16 cellular contexts compared by ENCODE assay signal in genomic region chr6:100554228-100554627, GRCh38.
DNase-seq lines count a peak whose midpoint lies in the region; ATAC-seq lines count a peak whose summit lies in the region.
"Had no signal": no experiment of that assay in that cellular context is flagged by ENCODE, and none has a peak within 500 bp of the region (broad histone marks: within the 10 kb centered on the region; RNA-seq: fewer than 3 reads in every experiment).

No MANE protein-coding gene starts in this region.

- no peaks in the 10 kb centered on the region for H3K4me1 Mint-ChIP-seq in stimulated activated naive CD8-positive, alpha-beta T cell treated with anti-CD3 and anti-CD28 coated beads, Interleukin-15, amount 100 ng/mL, for 72 hours
- H3K4me1 Mint-ChIP-seq: activated B cell treated with CpG ODN at 0.5 μM for 24 hours; activated naive CD4-positive, alpha-beta T cell treated with anti-CD3 and anti-CD28 coated beads, Interleukin-2, amount 10 ng/mL, durations not matched to agents 7 days and 5 days had no signal

- no peak overlapping the region for H3K27ac Mint-ChIP-seq in stimulated activated naive CD8-positive, alpha-beta T cell treated with anti-CD3 and anti-CD28 coated beads, Interleukin-15, amount 100 ng/mL, for 72 hours
- H3K27ac Mint-ChIP-seq: activated B cell treated with CpG ODN at 0.5 μM for 24 hours; activated naive CD4-positive, alpha-beta T cell treated with anti-CD3 and anti-CD28 coated beads, Interleukin-2, amount 10 ng/mL, durations not matched to agents 7 days and 5 days had no signal

- peak; percentile 6 for DNase-seq in NCI-H2227 treated with DMSO at 0.1 percent for 48 hours (lab: John Stamatoyannopoulos, UW)
- DNase-seq in NCI-H2227 (lab: John Stamatoyannopoulos, UW; ENCODE audit: unreplicated experiment) = no peak
- DNase-seq in NCI-H748 treated with DMSO at 0.1 percent for 48 hours (lab: John Stamatoyannopoulos, UW) = peak; percentile 93
- DNase-seq in iris pigment epithelial cell (ENCODE audit: low read depth) = peak; percentile 6
- DNase-seq in superior temporal gyrus (ENCODE audit: extremely low spot score) = peak; percentile 37
- DNase-seq in HT-29 (ENCODE audit: low spot score) = no peak
- no peak for DNase-seq in stimulated activated naive CD8-positive, alpha-beta T cell treated with anti-CD3 and anti-CD28 coated beads, Interleukin-15, amount 100 ng/mL, for 72 hours
- DNase-seq: ACHN; activated B cell treated with CpG ODN at 0.5 μM for 24 hours; activated naive CD4-positive, alpha-beta T cell treated with anti-CD3 and anti-CD28 coated beads, Interleukin-2, amount 10 ng/mL, durations not matched to agents 7 days and 5 days; CD8-positive, alpha-beta memory T cell; dorsolateral prefrontal cortex; NCI-H2171 treated with DMSO at 0.1 percent for 48 hours; stimulated activated naive CD4-positive, alpha-beta T cell had no signal

- no peaks in the 10 kb centered on the region for H3K27me3 Mint-ChIP-seq in stimulated activated naive CD8-positive, alpha-beta T cell treated with anti-CD3 and anti-CD28 coated beads, Interleukin-15, amount 100 ng/mL, for 72 hours
- H3K27me3 Mint-ChIP-seq: activated B cell treated with CpG ODN at 0.5 μM for 24 hours; activated naive CD4-positive, alpha-beta T cell treated with anti-CD3 and anti-CD28 coated beads, Interleukin-2, amount 10 ng/mL, durations not matched to agents 7 days and 5 days; brain; CD8-positive, alpha-beta memory T cell had no signal

- no peak for ATAC-seq in GM19023 (IDR thresholded peaks at IDR 0.05; ENCODE audit: unreplicated experiment)
- ATAC-seq in stimulated activated naive CD8-positive, alpha-beta T cell treated with anti-CD3 and anti-CD28 coated beads, Interleukin-15, amount 100 ng/mL, for 72 hours = no peak

- no peaks in the 10 kb centered on the region for H3K9me3 Mint-ChIP-seq in stimulated activated naive CD8-positive, alpha-beta T cell treated with anti-CD3 and anti-CD28 coated beads, Interleukin-15, amount 100 ng/mL, for 72 hours
- H3K9me3 Mint-ChIP-seq: activated B cell treated with CpG ODN at 0.5 μM for 24 hours; activated naive CD4-positive, alpha-beta T cell treated with anti-CD3 and anti-CD28 coated beads, Interleukin-2, amount 10 ng/mL, durations not matched to agents 7 days and 5 days; CD8-positive, alpha-beta memory T cell had no signal

- no peak overlapping the region for H3K4me3 Mint-ChIP-seq in stimulated activated naive CD8-positive, alpha-beta T cell treated with anti-CD3 and anti-CD28 coated beads, Interleukin-15, amount 100 ng/mL, for 72 hours
- H3K4me3 Mint-ChIP-seq: activated B cell treated with CpG ODN at 0.5 μM for 24 hours; activated naive CD4-positive, alpha-beta T cell treated with anti-CD3 and anti-CD28 coated beads, Interleukin-2, amount 10 ng/mL, durations not matched to agents 7 days and 5 days; CD8-positive, alpha-beta memory T cell had no signal

Comparison
In these comparisons a context has a peak if more than half of its experiments do, and no peak if none do; other contexts are left out.
1. DNase-seq: peak in NCI-H2227 treated with DMSO at 0.1 percent for 48 hours (single experiment), NCI-H748 treated with DMSO at 0.1 percent for 48 hours (single experiment), iris pigment epithelial cell (single experiment) and superior temporal gyrus (single experiment); none in NCI-H2227 (single experiment), HT-29 (single experiment) and stimulated activated naive CD8-positive, alpha-beta T cell treated with anti-CD3 and anti-CD28 coated beads, Interleukin-15, amount 100 ng/mL, for 72 hours (0 of 2).